Comparison of ENCODE assay signal across 20 cellular contexts in the genomic region with DNA sequence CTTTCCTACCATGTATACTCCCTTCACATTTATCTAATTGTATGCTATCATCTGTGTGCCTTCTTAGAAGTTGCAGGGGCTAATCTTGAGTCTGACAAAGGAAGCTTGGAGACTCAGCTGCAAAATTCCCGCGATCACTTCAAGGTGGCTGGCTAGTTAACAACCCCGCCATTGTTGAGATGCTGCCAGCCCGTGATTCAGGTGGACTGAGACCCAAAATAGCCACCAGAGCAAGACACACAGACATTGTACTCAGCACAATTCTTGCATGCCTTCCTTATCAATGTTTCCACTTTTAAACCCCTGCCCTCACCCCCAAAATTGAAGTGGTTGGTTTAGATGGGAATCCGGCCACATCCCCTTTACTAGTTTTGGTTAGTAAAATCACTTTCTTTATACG.
DNase-seq lines count a peak whose midpoint lies in the region; ATAC-seq, FAIRE-seq and TF ChIP-seq lines count a peak whose summit lies in the region.
"Had no signal": no experiment of that assay in that cellular context is flagged by ENCODE, and none has a peak within 500 bp of the region (broad histone marks: within the 10 kb centered on the region; RNA-seq: fewer than 3 reads in every experiment).

No MANE protein-coding gene starts in this region.

- H3K27ac ChIP-seq in GM23338 (ENCODE audit: low read depth) (no peak overlapping the region), H9 (ENCODE audit: insufficient read length, low read depth, low read length) (no peak overlapping the region), neural progenitor cell (no peak overlapping the region), pancreas (no peak overlapping the region)

- H4K8ac ChIP-seq in H9 (replicated peaks; ENCODE audit: insufficient read length, low read depth, low read length): no peak overlapping the region

- no peak for ATAC-seq in GM23338
- ATAC-seq in GM21423 (IDR thresholded peaks at IDR 0.05; ENCODE audit: unreplicated experiment): no peak
- ATAC-seq in GM21526 (IDR thresholded peaks at IDR 0.05; ENCODE audit: low FRiP score, unreplicated experiment): no peak
- ATAC-seq in pancreas: no peak

- no peak overlapping the region for H3K4ac ChIP-seq in H9 (ENCODE audit: low read depth, low read length)

- H3K4me3 ChIP-seq in GM23338: no peak overlapping the region
- H3K4me3 ChIP-seq in neural progenitor cell: no peak overlapping the region
- no peak overlapping the region for H3K4me3 ChIP-seq in pancreas
- H3K4me3 ChIP-seq: HAP-1 had no signal

- H2AFZ ChIP-seq in GM23338 (no peak overlapping the region), H9 (ENCODE audit: low read length) (no peak overlapping the region), neural progenitor cell (replicated peaks) (peak overlapping the region; percentile 50)

- H3K23me2 ChIP-seq in H9 (ENCODE audit: insufficient read length, low read depth, low read length, poor library complexity, severe bottlenecking): no peaks in the 10 kb centered on the region

- no peak overlapping the region for H3K4me2 ChIP-seq in GM23338
- no peak overlapping the region for H3K4me2 ChIP-seq in H9 (ENCODE audit: insufficient read depth, insufficient read length, low read length)
- H3K4me2 ChIP-seq in neural progenitor cell: no peak overlapping the region

- H2BK120ac ChIP-seq in H9 (ENCODE audit: low read depth, low read length, poor library complexity, severe bottlenecking): no peak overlapping the region

- H2BK12ac ChIP-seq in H9 (ENCODE audit: insufficient read length, low read depth, low read length): no peak overlapping the region

- TF ChIP-seq CTCF in GM23338 (conservative IDR thresholded peaks at IDR 0.05; ENCODE audit: low read depth in 2 of 2): no peak
- no peak for TF ChIP-seq CTCF in H9 (conservative IDR thresholded peaks at IDR 0.05)
- no peak for TF ChIP-seq CTCF in neural progenitor cell (IDR thresholded peaks at IDR 0.05)
- TF ChIP-seq CTCF in pancreas (IDR thresholded peaks at IDR 0.05): no peak

- H3F3A ChIP-seq in GM23338 (replicated peaks; ENCODE audit: low read depth): no peaks in the 10 kb centered on the region
- H3F3A ChIP-seq in neural progenitor cell (ENCODE audit: low read depth): no peaks in the 10 kb centered on the region

- H3K4me1 ChIP-seq in GM23338 (ENCODE audit: insufficient read depth) (no peaks in the 10 kb centered on the region), H9 (ENCODE audit: insufficient read depth, low read length) (0 out of 2 replicates have a peak, but pooled peaks cover 3% of the 10 kb centered on the region), neural progenitor cell (no peaks in the 10 kb centered on the region), pancreas (no peaks in the 10 kb centered on the region)
- H3K4me1 ChIP-seq: BE2C, HAP-1 had no signal

- no peak overlapping the region for H2BK15ac ChIP-seq in H9 (ENCODE audit: low read depth, low read length)

- H3K36me3 ChIP-seq in GM23338 (ENCODE audit: insufficient read depth) (no peaks in the 10 kb centered on the region), neural progenitor cell (no peaks in the 10 kb centered on the region), pancreas (no peaks in the 10 kb centered on the region)
- H3K36me3 ChIP-seq: BE2C, HAP-1 had no signal

- H4K20me1 ChIP-seq in GM23338 (replicated peaks; ENCODE audit: insufficient read depth) (no peaks in the 10 kb centered on the region), H9 (ENCODE audit: control insufficient read depth, insufficient read depth, insufficient read length) (no peaks in the 10 kb centered on the region), neural progenitor cell (ENCODE audit: low read depth) (no peaks in the 10 kb centered on the region)

- no peaks in the 10 kb centered on the region for H3K9me3 ChIP-seq in H9 (ENCODE audit: control insufficient read depth, low read depth, low read length)
- H3K9me3 ChIP-seq in neural progenitor cell (ENCODE audit: low read depth): no peaks in the 10 kb centered on the region
- H3K9me3 ChIP-seq in pancreas: no peaks in the 10 kb centered on the region
- H3K9me3 ChIP-seq: BE2C, HAP-1 had no signal

- no peaks in the 10 kb centered on the region for H3K9me2 ChIP-seq in GM23338 (ENCODE audit: insufficient read depth)

- WGBS in H9 (ENCODE audit: extremely low coverage, insufficient read length, low lambda C conversion rate): no CpG with 5 or more reads among the region's 6 CpGs
- 38 to 55% methylated on average over 6 of the region's 6 CpGs for WGBS in pancreas, 2 donors

- no peak overlapping the region for H3K56ac ChIP-seq in H9 (ENCODE audit: insufficient read length, low read depth, low read length)

- no peak overlapping the region for H3K9ac ChIP-seq in H9 (ENCODE audit: extremely low read depth, insufficient read length, low read length)
- no peak overlapping the region for H3K9ac ChIP-seq in neural progenitor cell

- no peak overlapping the region for H4K5ac ChIP-seq in H9 (ENCODE audit: insufficient read length, low read depth, low read length)

- H3K79me2 ChIP-seq in GM23338 (replicated peaks; ENCODE audit: insufficient read depth) (no peaks in the 10 kb centered on the region), H9 (ENCODE audit: insufficient read depth, low read length) (no peaks in the 10 kb centered on the region; the same call in 1 of the 2 replicates), neural progenitor cell (ENCODE audit: low read depth) (no peaks in the 10 kb centered on the region)

- no peak overlapping the region for H3K23ac ChIP-seq in H9 (ENCODE audit: insufficient read length, low read depth, low read length)

- H4K91ac ChIP-seq in H9 (ENCODE audit: insufficient read length, low read depth, low read length): no peak overlapping the region

- H3K4me3 Mint-ChIP-seq in GM23338: no peak overlapping the region
- H3K4me3 Mint-ChIP-seq in H9: no peak overlapping the region; a peak in 1 of 5 replicates
- H3K4me3 Mint-ChIP-seq in neural progenitor cell: no peak overlapping the region
- H3K4me3 Mint-ChIP-seq: CD4-positive, CD25-positive, alpha-beta regulatory T cell; CD8-positive, alpha-beta memory T cell had no signal

- DNase-seq in GM23338 (ENCODE audit: low spot score): peak; percentile 20
- DNase-seq in H9: no peak
- DNase-seq in iPS-NIHi11 (ENCODE audit: low spot score): peak; percentile 9
- DNase-seq in neural progenitor cell (ENCODE audit: low spot score): peak; percentile 23
- no peak for DNase-seq in pancreas
- DNase-seq: ACHN; BE2C; C1 segment of cervical spinal cord; CD4-positive, CD25-positive, alpha-beta regulatory T cell; CD8-positive, alpha-beta memory T cell; COR-L47; DMS 273 treated with DMSO at 0.1 percent for 48 hours; GOT3 had no signal

- H3K9me3 Mint-ChIP-seq in GM23338 (no peaks in the 10 kb centered on the region; the same call in 2 of the 3 replicates), H9 (peaks cover 0 to 4% of the 10 kb centered on the region in 2 experiments; a peak in 1 of 5 replicates), neural progenitor cell (no peaks in the 10 kb centered on the region)

- H3K14ac ChIP-seq in H9 (ENCODE audit: insufficient read depth, low read length): no peak overlapping the region

- H3K36me3 Mint-ChIP-seq in GM23338 (ENCODE audit: low read depth) (peaks cover 5% of the 10 kb centered on the region; the same call in 2 of the 3 replicates), H9 (ENCODE audit: insufficient read depth in 1 of 3, low read depth in 3 of 3) (peaks cover 0 to 1% (median 0%) of the 10 kb centered on the region in 3 experiments; a peak in 3 of 7 replicates), neural progenitor cell (no peaks in the 10 kb centered on the region)
- H3K36me3 Mint-ChIP-seq: CD4-positive, CD25-positive, alpha-beta regulatory T cell; CD8-positive, alpha-beta memory T cell had no signal

- no peak overlapping the region for H3K18ac ChIP-seq in H9 (ENCODE audit: insufficient read length, low read depth, low read length)

- no peaks in the 10 kb centered on the region for H3K27me3 ChIP-seq in GM23338 (ENCODE audit: insufficient read depth)
- H3K27me3 ChIP-seq in H9 (ENCODE audit: insufficient read depth, low read length): no peaks in the 10 kb centered on the region
- H3K27me3 ChIP-seq in neural progenitor cell: no peaks in the 10 kb centered on the region
- peaks cover 0 to 4% (median 0%) of the 10 kb centered on the region in 4 donors for H3K27me3 ChIP-seq in pancreas

- no peaks in the 10 kb centered on the region for H3K79me1 ChIP-seq in H9 (ENCODE audit: insufficient read depth, low read depth, low read length, poor library complexity, severe bottlenecking)

- intact Hi-C loops in pancreas (cut with DNase I): no loop called here

- H2AK5ac ChIP-seq in H9 (ENCODE audit: insufficient read length, low read length): no peak overlapping the region

- H3K27ac Mint-ChIP-seq in GM23338 (peak overlapping the region; percentile 22; the same call in 1 of the 2 replicates), H9 (peak overlapping the region in 2 of 3 experiments; percentile 9 to 79; a peak in 2 of 7 replicates), neural progenitor cell (no peak overlapping the region)
- H3K27ac Mint-ChIP-seq: CD4-positive, CD25-positive, alpha-beta regulatory T cell; CD8-positive, alpha-beta memory T cell had no signal

- no peak overlapping the region for H3T11ph ChIP-seq in H9 (ENCODE audit: low read length)

- peaks cover 6% of the 10 kb centered on the region; the same call in 2 of the 3 replicates for H3K4me1 Mint-ChIP-seq in GM23338
- peaks cover 0 to 5% of the 10 kb centered on the region in 2 experiments; a peak in 2 of 4 replicates for H3K4me1 Mint-ChIP-seq in H9
- H3K4me1 Mint-ChIP-seq in neural progenitor cell: no peaks in the 10 kb centered on the region
- H3K4me1 Mint-ChIP-seq: CD4-positive, CD25-positive, alpha-beta regulatory T cell; CD8-positive, alpha-beta memory T cell had no signal

- no peak for FAIRE-seq in pancreas (lab: Jason Lieb, UNC)
- FAIRE-seq: A204.1, G401.6, GM12891, GM19239 had no signal

- H2BK20ac ChIP-seq in H9 (ENCODE audit: low read depth, low read length, poor library complexity, severe bottlenecking): no peak overlapping the region

- H3K27me3 Mint-ChIP-seq in GM23338 (ENCODE audit: insufficient read depth, low read depth, poor library complexity): no peaks in the 10 kb centered on the region
- H3K27me3 Mint-ChIP-seq in H9 (ENCODE audit: low read depth): no peaks in the 10 kb centered on the region
- H3K27me3 Mint-ChIP-seq in neural progenitor cell (ENCODE audit: insufficient read depth, low read depth): no peaks in the 10 kb centered on the region
- H3K27me3 Mint-ChIP-seq: CD4-positive, CD25-positive, alpha-beta regulatory T cell; CD8-positive, alpha-beta memory T cell had no signal

- no peak overlapping the region for H2BK5ac ChIP-seq in H9 (ENCODE audit: insufficient read length, low read length)

TF ChIP-seq in GM23338, 12 proteins besides CTCF, POLR2A, EP300 and RAD21 (continues in another document):
- TF ChIP-seq POLR2AphosphoS5 (IDR thresholded peaks at IDR 0.05; ENCODE audit: low read depth) (no peak), NANOG (IDR thresholded peaks at IDR 0.05; ENCODE audit: borderline replicate concordance) (no peak)

Comparison
In these comparisons a context has a peak if more than half of its experiments do, and no peak if none do; other contexts are left out.
1. DNase-seq: peak in GM23338 (single experiment), iPS-NIHi11 (single experiment) and neural progenitor cell (single experiment); none in H9 (single experiment) and pancreas (0 of 6).